In the genomic region with DNA sequence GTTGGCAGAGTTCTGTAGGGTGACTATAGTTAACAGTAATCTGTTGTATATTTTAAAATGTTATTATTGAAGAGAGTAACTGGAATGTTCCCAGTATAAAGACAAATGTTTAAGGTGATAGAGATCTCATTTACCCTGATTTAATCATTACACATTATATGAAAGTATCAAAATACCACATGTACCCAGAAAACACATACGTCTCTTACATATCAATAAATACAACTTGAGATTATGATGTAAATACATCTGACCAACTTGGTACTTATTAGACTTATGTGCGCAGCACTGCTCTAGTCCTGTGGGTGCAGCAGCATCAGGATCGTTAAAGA, we compare ENCODE assay signal across 8 cellular contexts. TPM values are rescaled to one million over a fixed set of nuclear protein-coding genes. Genes with fewer than 3 reads are reported as not detected.
DNase-seq lines count a peak whose midpoint lies in the region; ATAC-seq and TF ChIP-seq lines count a peak whose summit lies in the region.

No MANE protein-coding gene starts in this region.

- H3K4me1 Mint-ChIP-seq in activated B cell treated with CpG ODN at 0.5 μM for 24 hours: peaks cover 54% of the 10 kb centered on the region

- POLR2A ChIA-PET in activated B cell treated with CpG ODN at 0.5 μM for 24 hours (lab: Charles Lee): interaction anchor here (0.5 to 1.6 kb wide), 9 partner anchors 9 to 917 kb away, joined by 3 to 16 read pairs (median 4); partner anchors contain the start of genes ENO1 and TNFRSF9

- H3K9ac ChIP-seq in skeletal muscle tissue (ENCODE audit: low read depth in 1 of 3, low read length in 3 of 3): peak overlapping the region; percentile 84 to 96 (median 86)

- ATAC-seq in activated B cell treated with CpG ODN at 0.5 μM for 24 hours (ENCODE audit: low read depth) (no peak), right cardiac atrium (no peak), GM21423 (IDR thresholded peaks at IDR 0.05; ENCODE audit: unreplicated experiment) (no peak), HG03159 (IDR thresholded peaks at IDR 0.05; ENCODE audit: unreplicated experiment) (no peak)

- intact Hi-C loops in activated B cell treated with CpG ODN at 0.5 μM for 24 hours (cut with micrococcal nuclease): loop anchor here (1.0 to 5.0 kb wide), 4 partner anchors 8 to 1569 kb away; partner anchors contain the start of genes ACOT7, PER3 and TNFRSF9
- intact Hi-C loops in right cardiac atrium (cut with DNase I): no loop called here

- H3K4me3 Mint-ChIP-seq in activated B cell treated with CpG ODN at 0.5 μM for 24 hours: peak overlapping the region; percentile 94

- WGBS in right cardiac atrium: under 1% methylated on average over 3 of the region's 3 CpGs

- no peaks in the 10 kb centered on the region for H3K27me3 ChIP-seq in HAP-1 (ENCODE audit: low read depth)
- H3K27me3 ChIP-seq in right cardiac atrium (ENCODE audit: control insufficient read depth, insufficient read depth): no peaks in the 10 kb centered on the region
- no peaks in the 10 kb centered on the region for H3K27me3 ChIP-seq in skeletal muscle tissue (ENCODE audit: control insufficient read depth in 3 of 3, insufficient read depth in 3 of 3, low read length in 3 of 3)

- CTCF ChIA-PET in activated B cell treated with CpG ODN at 0.5 μM for 24 hours (lab: Charles Lee): no interaction called here

- H3K36me3 Mint-ChIP-seq in activated B cell treated with CpG ODN at 0.5 μM for 24 hours (ENCODE audit: low read depth): peaks cover 36% of the 10 kb centered on the region

- no peak for TF ChIP-seq CTCF in activated B cell treated with CpG ODN at 0.5 μM for 24 hours (IDR thresholded peaks at IDR 0.05)

- peak overlapping the region; percentile 97 for H3K27ac Mint-ChIP-seq in activated B cell treated with CpG ODN at 0.5 μM for 24 hours

- no peaks in the 10 kb centered on the region for H3K9me3 Mint-ChIP-seq in activated B cell treated with CpG ODN at 0.5 μM for 24 hours

- in situ Hi-C loops in HAP-1 (cut with MboI; ENCODE audit: low sequenced_read_pairs): no loop called here

- H3K27me3 Mint-ChIP-seq in activated B cell treated with CpG ODN at 0.5 μM for 24 hours: no peaks in the 10 kb centered on the region

- H3K4me1 ChIP-seq in HAP-1 (peaks cover 11% of the 10 kb centered on the region; the same call in 1 of the 2 replicates), right cardiac atrium (ENCODE audit: control insufficient read depth, insufficient read depth, low read length) (no peaks in the 10 kb centered on the region), skeletal muscle tissue (ENCODE audit: control insufficient read depth in 3 of 3, insufficient read depth in 3 of 3, low read length in 3 of 3) (peaks cover 13 to 33% (median 32%) of the 10 kb centered on the region in 3 donors)

- H3K27ac ChIP-seq in right cardiac atrium (ENCODE audit: low read length) (peak overlapping the region; percentile 84), skeletal muscle tissue (ENCODE audit: low read depth, low read length) (peak overlapping the region; percentile 80)

- DNase-seq in HAP-1 (ENCODE audit: low spot score in 2 of 2): peak in 1 of 2 experiments; percentile 2
- no peak for DNase-seq in activated B cell treated with CpG ODN at 0.5 μM for 24 hours
- no peak for DNase-seq in right cardiac atrium
- no peak for DNase-seq in stimulated activated CD4-positive, alpha-beta T cell treated with anti-CD3 and anti-CD28 coated beads, Interleukin-1b, Interleukin-23, amount 100 ng/mL, for 48 hours
- no peak for DNase-seq in NCI-H2081 (lab: John Stamatoyannopoulos, UW)

- H3K9me3 ChIP-seq in HAP-1 (no peaks in the 10 kb centered on the region), right cardiac atrium (ENCODE audit: control insufficient read depth, low read length) (no peaks in the 10 kb centered on the region), skeletal muscle tissue (ENCODE audit: control insufficient read depth in 3 of 3, low read length in 3 of 3) (no peaks in the 10 kb centered on the region)

- H3K36me3 ChIP-seq in HAP-1 (replicated peaks): peaks cover 28% of the 10 kb centered on the region
- peaks cover 18 to 20% (median 19%) of the 10 kb centered on the region in 3 donors for H3K36me3 ChIP-seq in skeletal muscle tissue (ENCODE audit: control insufficient read depth in 3 of 3, insufficient read depth in 3 of 3, low read length in 3 of 3)

- H3K4me3 ChIP-seq in HAP-1: peak overlapping the region; percentile 67
- H3K4me3 ChIP-seq in right cardiac atrium (ENCODE audit: low read length): peak overlapping the region; percentile 65
- H3K4me3 ChIP-seq in skeletal muscle tissue (ENCODE audit: low read length in 3 of 3): peak overlapping the region; percentile 71 to 93 (median 91)

RNA-seq across cellular contexts. Expression of gene PARK7, which starts 0.7 kb away (rescaled TPM):
- 242 and 281 TPM in 2 replicates for total RNA-seq in activated B cell treated with CpG ODN at 0.5 μM for 24 hours
- 100 to 1,000 TPM; 302 to 323 (median 314) TPM for total RNA-seq in right cardiac atrium
- 501 TPM for polyA plus RNA-seq in right cardiac atrium
- 261 TPM for total RNA-seq in skeletal muscle tissue

RNA-seq across cellular contexts. Expression of gene TNFRSF9, which starts 20.2 kb away (rescaled TPM):
- total RNA-seq in activated B cell treated with CpG ODN at 0.5 μM for 24 hours (2.2 and 2.5 TPM in 2 replicates), right cardiac atrium (not detected), skeletal muscle tissue (under 0.01 TPM)
- polyA plus RNA-seq in right cardiac atrium: 0.07 TPM
